In the genomic region with DNA sequence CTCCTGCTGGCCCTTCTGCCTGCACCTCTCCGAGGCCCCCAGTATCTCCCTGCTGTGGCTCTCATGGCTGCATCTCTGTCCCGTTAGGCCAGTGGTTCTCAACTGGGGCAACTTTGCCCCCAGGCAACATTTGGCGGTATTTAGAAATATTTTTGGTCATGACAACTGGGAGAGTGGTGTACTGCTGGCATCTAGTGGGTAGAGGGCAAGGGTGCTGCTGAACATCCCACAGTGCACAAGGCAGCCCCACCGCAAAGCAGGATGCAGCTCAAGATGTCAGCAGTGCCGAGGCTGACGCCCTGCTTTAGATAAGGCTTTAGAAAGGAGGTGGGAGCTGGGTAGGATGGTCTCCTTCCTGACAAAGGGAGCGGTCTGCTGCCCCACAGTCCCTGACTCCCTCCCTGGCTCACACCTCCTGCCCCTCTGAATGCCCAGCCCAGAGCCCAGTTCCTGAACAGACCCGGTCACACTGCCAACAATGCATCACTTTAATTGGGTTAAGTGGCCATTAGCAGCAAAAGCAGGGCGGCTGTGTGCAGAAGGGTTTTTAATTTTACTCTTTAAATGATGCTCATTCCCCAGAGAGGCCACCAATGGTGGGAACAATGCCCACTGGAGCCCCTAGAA, we compare ENCODE assay signal across 1 cellular context.
TF ChIP-seq lines count a peak whose summit lies in the region.

No MANE protein-coding gene starts in this region.

TF ChIP-seq in HCT116, 20 proteins besides CTCF, POLR2A, EP300 and RAD21 (continued from another document):
- no peak for TF ChIP-seq ZBTB33 (IDR thresholded peaks at IDR 0.05; ENCODE audit: extremely low read depth, insufficient replicate concordance, low read length)
- no peak for TF ChIP-seq JUND (IDR thresholded peaks at IDR 0.05)
- TF ChIP-seq YY1 (IDR thresholded peaks at IDR 0.05; ENCODE audit: extremely low read depth, insufficient replicate concordance, low read depth, low read length), result no peak
- no peak for TF ChIP-seq SP1 (IDR thresholded peaks at IDR 0.05; ENCODE audit: low read depth)
- TF ChIP-seq SRF (IDR thresholded peaks at IDR 0.05; ENCODE audit: low read depth), result no peak
- TF ChIP-seq POLR2AphosphoS5 (IDR thresholded peaks at IDR 0.05; ENCODE audit: low read depth, low read length), result no peak
- TF ChIP-seq REST (IDR thresholded peaks at IDR 0.05; ENCODE audit: low read depth), result no peak
TF ChIP-seq in HCT116: peak in this region for 0.
